In the genomic region with DNA sequence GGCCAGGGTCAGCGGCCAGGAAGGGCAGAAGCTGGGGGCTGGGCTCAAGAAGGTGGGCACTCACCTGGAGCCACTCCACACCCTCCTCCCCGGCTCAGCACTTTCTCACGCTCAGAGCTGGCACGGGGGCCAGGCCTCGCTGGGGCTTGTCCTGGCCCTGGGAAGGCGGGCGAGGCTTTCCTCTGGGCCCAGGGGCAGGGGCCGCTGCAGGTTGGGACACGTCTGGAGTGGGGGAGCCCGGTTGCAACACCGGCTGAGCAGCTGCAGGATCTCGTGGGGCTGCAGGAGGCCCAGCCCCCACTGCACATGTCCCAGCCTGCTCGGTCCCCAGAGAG, we compare ENCODE assay signal across 20 cellular contexts. TPM values are rescaled to one million over a fixed set of nuclear protein-coding genes. Genes with fewer than 3 reads are reported as not detected.
DNase-seq lines count a peak whose midpoint lies in the region; ATAC-seq and TF ChIP-seq lines count a peak whose summit lies in the region.
"Had no signal": no experiment of that assay in that cellular context is flagged by ENCODE, and none has a peak within 500 bp of the region (broad histone marks: within the 10 kb centered on the region; RNA-seq: fewer than 3 reads in every experiment).

No MANE protein-coding gene starts in this region.

- H3K36me3 ChIP-seq in mammary epithelial cell (ENCODE audit: insufficient read depth, low read length) (no peaks in the 10 kb centered on the region), smooth muscle cell (ENCODE audit: low read depth) (no peaks in the 10 kb centered on the region)
- H3K36me3 ChIP-seq: Peyer's patch had no signal

- DNase-seq in NCI-H748 (lab: John Stamatoyannopoulos, UW; ENCODE audit: unreplicated experiment) (peak; percentile 28), NCI-H748 treated with DMSO at 0.1 percent for 48 hours (lab: John Stamatoyannopoulos, UW) (no peak), NCI-H1105 treated with DMSO at 0.1 percent for 48 hours (lab: John Stamatoyannopoulos, UW) (peak; percentile 75), mammary epithelial cell (peak; percentile 98), smooth muscle cell (lab: John Stamatoyannopoulos, UW; ENCODE audit: unreplicated experiment) (no peak), AG08396 (ENCODE audit: low spot score) (no peak)
- DNase-seq in activated naive CD4-positive, alpha-beta T cell (lab: John Stamatoyannopoulos, UW), result no peak
- DNase-seq: ACHN; activated naive CD4-positive, alpha-beta T cell treated with anti-CD3 and anti-CD28 coated beads, Interleukin-2, amount 10 ng/mL, durations not matched to agents 7 days and 5 days; COR-L47; dorsolateral prefrontal cortex; hippocampal formation; naive B cell; NCI-H1092 treated with DMSO at 0.1 percent for 48 hours; NCI-H446 treated with DMSO at 0.1 percent for 48 hours; stimulated activated CD4-positive, alpha-beta T cell treated with anti-CD3 and anti-CD28 coated beads, Interleukin-1b, Interleukin-23, amount 100 ng/mL, for 48 hours; testis had no signal

- WGBS in mammary epithelial cell (ENCODE audit: low coverage, missing lambda C conversion rate), result 2% methylated on average over 11 of the region's 13 CpGs
- WGBS in smooth muscle cell (ENCODE audit: low lambda C conversion rate), result 72% methylated on average over 12 of the region's 13 CpGs

- H3K4me1 ChIP-seq in mammary epithelial cell (ENCODE audit: insufficient read depth, low read length) (peaks cover 59% of the 10 kb centered on the region), smooth muscle cell (ENCODE audit: low read depth) (peaks cover 2% of the 10 kb centered on the region)

- H2AFZ ChIP-seq in mammary epithelial cell (ENCODE audit: low read depth, low read length) (peak overlapping the region; percentile 49), smooth muscle cell (ENCODE audit: low read depth) (no peak overlapping the region)

- in situ Hi-C loops in mammary epithelial cell (cut with MboI; ENCODE audit: low sequenced_read_pairs in 2 of 2), result loop anchor here (5.0 to 10.0 kb wide), 2 partner anchors 77 to 89 kb away; a partner anchor contains a TSS

- dilution Hi-C loops in mammary epithelial cell (cut with HindIII; ENCODE audit: low sequenced_read_pairs), result no loop called here

- H3K9me3 ChIP-seq in mammary epithelial cell (replicated peaks; ENCODE audit: insufficient read depth, low read length) (no peaks in the 10 kb centered on the region), smooth muscle cell (replicated peaks; ENCODE audit: low read depth) (no peaks in the 10 kb centered on the region)
- H3K9me3 ChIP-seq: Peyer's patch, testis had no signal

- H3K9ac ChIP-seq in mammary epithelial cell (ENCODE audit: insufficient read depth, low read length) (peak overlapping the region; percentile 85), smooth muscle cell (ENCODE audit: low read depth) (no peak overlapping the region)

- no peak for ATAC-seq in GM19351 (IDR thresholded peaks at IDR 0.05; ENCODE audit: unreplicated experiment)
- ATAC-seq: activated CD4-positive, CD25-positive, alpha-beta regulatory T cell treated with anti-CD3 and anti-CD28 coated beads, Interleukin-2, amount 50 U/mL, for 24 hours had no signal

- no peak for TF ChIP-seq CTCF in mammary epithelial cell (conservative IDR thresholded peaks at IDR 0.05 in 1 of 2, IDR thresholded peaks at IDR 0.05 in 1 of 2; ENCODE audit: extremely low read depth in 1 of 2, insufficient read depth in 1 of 2, low read depth in 1 of 2, low read length in 2 of 2)
- no peak for TF ChIP-seq CTCF in smooth muscle cell (IDR thresholded peaks at IDR 0.05; ENCODE audit: borderline replicate concordance, insufficient read depth, poor library complexity, severe bottlenecking)

- H3K4me2 ChIP-seq in mammary epithelial cell (ENCODE audit: insufficient read depth, low read depth, low read length) (peak overlapping the region; percentile 80), smooth muscle cell (no peak overlapping the region)

- H3K27ac ChIP-seq in mammary epithelial cell (ENCODE audit: insufficient read depth, low read depth, low read length), result peak overlapping the region; percentile 92
- H3K27ac ChIP-seq in smooth muscle cell (ENCODE audit: low read depth), result peak overlapping the region; percentile 35
- H3K27ac ChIP-seq: testis had no signal

- no peaks in the 10 kb centered on the region for H4K20me1 ChIP-seq in mammary epithelial cell (ENCODE audit: insufficient read depth, low read length)
- no peaks in the 10 kb centered on the region for H4K20me1 ChIP-seq in smooth muscle cell (ENCODE audit: low read depth)

- CTCF ChIA-PET in mammary epithelial cell (lab: Charles Lee; ENCODE audit: low non-redundant PET), result interaction anchor here (0.6 kb wide), 1 partner anchor 138 kb away, joined by 4 read pairs; no protein-coding TSS in a partner anchor

- no peaks in the 10 kb centered on the region for H3F3A ChIP-seq in smooth muscle cell (ENCODE audit: low read depth)

- intact Hi-C loops in mammary epithelial cell (cut with micrococcal nuclease), result loop anchor here (1.0 kb wide), 2 partner anchors 78 to 136 kb away; a partner anchor contains a TSS

- H3K4me3 ChIP-seq in mammary epithelial cell (replicated peaks in 1 of 3; ENCODE audit: insufficient read depth in 1 of 3, low read depth in 2 of 3, low read length in 3 of 3) (no peak overlapping the region), smooth muscle cell (no peak overlapping the region)
- H3K4me3 ChIP-seq: dorsolateral prefrontal cortex, testis had no signal

- no peaks in the 10 kb centered on the region for H3K79me2 ChIP-seq in mammary epithelial cell (ENCODE audit: insufficient read depth, low read length)
- H3K79me2 ChIP-seq in smooth muscle cell (ENCODE audit: low read depth), result no peaks in the 10 kb centered on the region

- BruUV-seq in mammary epithelial cell (replicated peaks; lab: Mats Ljungman, UMichigan), result no TSS peak

- H3K27me3 ChIP-seq in mammary epithelial cell (ENCODE audit: insufficient read depth, low read length) (no peaks in the 10 kb centered on the region), smooth muscle cell (ENCODE audit: low read depth) (no peaks in the 10 kb centered on the region)
- H3K27me3 ChIP-seq: dorsolateral prefrontal cortex, Peyer's patch, testis had no signal

RNA-seq across cellular contexts. Expression of a gene that starts 38.9 kb away (rescaled TPM):
- total RNA-seq in mammary epithelial cell, result 1 to 10 TPM; 2.8 to 8.2 TPM
- polyA plus RNA-seq in mammary epithelial cell, result 8.7 TPM
- 1.9 TPM for polyA minus RNA-seq in mammary epithelial cell
- total RNA-seq in smooth muscle cell, result 60.3 and 61.8 TPM in 2 replicates
- polyA plus RNA-seq in smooth muscle cell, result 196 and 239 TPM in 2 replicates

Comparison
In these comparisons a context has a peak if more than half of its experiments do, and no peak if none do; other contexts are left out.
1. DNase-seq: peak in NCI-H748 (single experiment), NCI-H1105 treated with DMSO at 0.1 percent for 48 hours (single experiment) and mammary epithelial cell (single experiment); none in NCI-H748 treated with DMSO at 0.1 percent for 48 hours (single experiment), smooth muscle cell (single experiment), activated naive CD4-positive, alpha-beta T cell (0 of 4) and AG08396 (single experiment).